ENCODE assay signal across 10 cellular contexts in genomic region chr3:31724681-31725080, GRCh38.
DNase-seq lines count a peak whose midpoint lies in the region; ATAC-seq and TF ChIP-seq lines count a peak whose summit lies in the region.
"Had no signal": no experiment of that assay in that cellular context is flagged by ENCODE, and none has a peak within 500 bp of the region (broad histone marks: within the 10 kb centered on the region; RNA-seq: fewer than 3 reads in every experiment).

No MANE protein-coding gene starts in this region.

- intact Hi-C loops in activated CD4-positive, alpha-beta T cell treated with anti-CD3 and anti-CD28 coated beads for 36 hours (cut with DNase I, micrococcal nuclease), result loop anchor here in 1 of 2 experiments (10.0 kb wide), 1 partner anchor 420 kb away; no protein-coding TSS in a partner anchor

- H3K4me1 Mint-ChIP-seq in activated CD4-positive, alpha-beta T cell treated with anti-CD3 and anti-CD28 coated beads for 36 hours, result no peaks in the 10 kb centered on the region
- no peaks in the 10 kb centered on the region for H3K4me1 Mint-ChIP-seq in activated CD4-positive, alpha-beta T cell treated with anti-CD3 and anti-CD28 coated beads, Interleukin-2, amount 10 ng/mL, durations not matched to agents 7 days and 5 days
- H3K4me1 Mint-ChIP-seq in stimulated activated effector memory CD8-positive, alpha-beta T cell treated with anti-CD3 and anti-CD28 coated beads, Interleukin-12 subunit alpha, Interleukin-12 subunit beta, amount 100 ng/mL, for 72 hours, result no peaks in the 10 kb centered on the region
- H3K4me1 Mint-ChIP-seq: CD4-positive, CD25-positive, alpha-beta regulatory T cell had no signal

- H3K4me3 Mint-ChIP-seq in activated CD4-positive, alpha-beta T cell treated with anti-CD3 and anti-CD28 coated beads for 36 hours, result no peak overlapping the region
- no peak overlapping the region for H3K4me3 Mint-ChIP-seq in activated CD4-positive, alpha-beta T cell treated with anti-CD3 and anti-CD28 coated beads, Interleukin-2, amount 10 ng/mL, durations not matched to agents 7 days and 5 days
- no peak overlapping the region for H3K4me3 Mint-ChIP-seq in stimulated activated effector memory CD8-positive, alpha-beta T cell treated with anti-CD3 and anti-CD28 coated beads, Interleukin-12 subunit alpha, Interleukin-12 subunit beta, amount 100 ng/mL, for 72 hours
- H3K4me3 Mint-ChIP-seq: brain; CD4-positive, CD25-positive, alpha-beta regulatory T cell had no signal

- POLR2A ChIA-PET in activated CD4-positive, alpha-beta T cell treated with anti-CD3 and anti-CD28 coated beads for 36 hours (lab: Charles Lee), result no interaction called here
- POLR2A ChIA-PET in activated CD4-positive, alpha-beta T cell treated with anti-CD3 and anti-CD28 coated beads, Interleukin-2, amount 10 ng/mL, durations not matched to agents 7 days and 5 days (lab: Charles Lee), result no interaction called here

- no peaks in the 10 kb centered on the region for H3K36me3 Mint-ChIP-seq in activated CD4-positive, alpha-beta T cell treated with anti-CD3 and anti-CD28 coated beads for 36 hours (ENCODE audit: low read depth)
- H3K36me3 Mint-ChIP-seq in activated CD4-positive, alpha-beta T cell treated with anti-CD3 and anti-CD28 coated beads, Interleukin-2, amount 10 ng/mL, durations not matched to agents 7 days and 5 days (ENCODE audit: low read depth), result no peaks in the 10 kb centered on the region
- no peaks in the 10 kb centered on the region for H3K36me3 Mint-ChIP-seq in stimulated activated effector memory CD8-positive, alpha-beta T cell treated with anti-CD3 and anti-CD28 coated beads, Interleukin-12 subunit alpha, Interleukin-12 subunit beta, amount 100 ng/mL, for 72 hours
- H3K36me3 Mint-ChIP-seq: brain; CD4-positive, CD25-positive, alpha-beta regulatory T cell had no signal

- CTCF ChIA-PET in activated CD4-positive, alpha-beta T cell treated with anti-CD3 and anti-CD28 coated beads for 36 hours (lab: Charles Lee), result interaction anchor here (0.5 to 1.5 kb wide), 9 partner anchors 11 to 401 kb away, joined by 3 to 8 read pairs (median 3); no protein-coding TSS in a partner anchor
- CTCF ChIA-PET in activated CD4-positive, alpha-beta T cell treated with anti-CD3 and anti-CD28 coated beads, Interleukin-2, amount 10 ng/mL, durations not matched to agents 7 days and 5 days (lab: Charles Lee), result interaction anchor here (0.6 to 1.8 kb wide), 8 partner anchors 11 to 414 kb away, joined by 3 to 5 read pairs (median 4); no protein-coding TSS in a partner anchor

- TF ChIP-seq CTCF in epithelial cell of proximal tubule (conservative IDR thresholded peaks at IDR 0.05; ENCODE audit: low read depth, low read length), result peak; percentile 46

- no peak for DNase-seq in activated CD4-positive, alpha-beta T cell treated with anti-CD3 and anti-CD28 coated beads for 36 hours
- no peak for DNase-seq in activated CD4-positive, alpha-beta T cell treated with anti-CD3 and anti-CD28 coated beads, Interleukin-2, amount 10 ng/mL, durations not matched to agents 7 days and 5 days
- DNase-seq in NCI-H524 treated with DMSO at 0.1 percent for 48 hours (lab: John Stamatoyannopoulos, UW) (peak; percentile 4), epithelial cell of proximal tubule (ENCODE audit: low read depth) (no peak), KG1 (lab: John Stamatoyannopoulos, UW) (no peak), GM03348 (ENCODE audit: low spot score) (no peak), mucosa of gallbladder (ENCODE audit: low spot score) (no peak)
- no peak for DNase-seq in stimulated activated effector memory CD8-positive, alpha-beta T cell treated with anti-CD3 and anti-CD28 coated beads, Interleukin-12 subunit alpha, Interleukin-12 subunit beta, amount 100 ng/mL, for 72 hours (ENCODE audit: low spot score in 2 of 2)

- ATAC-seq in activated CD4-positive, alpha-beta T cell treated with anti-CD3 and anti-CD28 coated beads for 36 hours, result peak; percentile 26
- peak; percentile 58 for ATAC-seq in stimulated activated effector memory CD8-positive, alpha-beta T cell treated with anti-CD3 and anti-CD28 coated beads, Interleukin-12 subunit alpha, Interleukin-12 subunit beta, amount 100 ng/mL, for 72 hours

- no peaks in the 10 kb centered on the region for H3K9me3 Mint-ChIP-seq in activated CD4-positive, alpha-beta T cell treated with anti-CD3 and anti-CD28 coated beads for 36 hours (ENCODE audit: low read depth)
- no peaks in the 10 kb centered on the region for H3K9me3 Mint-ChIP-seq in activated CD4-positive, alpha-beta T cell treated with anti-CD3 and anti-CD28 coated beads, Interleukin-2, amount 10 ng/mL, durations not matched to agents 7 days and 5 days
- no peaks in the 10 kb centered on the region for H3K9me3 Mint-ChIP-seq in stimulated activated effector memory CD8-positive, alpha-beta T cell treated with anti-CD3 and anti-CD28 coated beads, Interleukin-12 subunit alpha, Interleukin-12 subunit beta, amount 100 ng/mL, for 72 hours
- H3K9me3 Mint-ChIP-seq: brain had no signal

- H3K27ac Mint-ChIP-seq in activated CD4-positive, alpha-beta T cell treated with anti-CD3 and anti-CD28 coated beads for 36 hours, result no peak overlapping the region
- H3K27ac Mint-ChIP-seq in activated CD4-positive, alpha-beta T cell treated with anti-CD3 and anti-CD28 coated beads, Interleukin-2, amount 10 ng/mL, durations not matched to agents 7 days and 5 days, result no peak overlapping the region
- H3K27ac Mint-ChIP-seq in stimulated activated effector memory CD8-positive, alpha-beta T cell treated with anti-CD3 and anti-CD28 coated beads, Interleukin-12 subunit alpha, Interleukin-12 subunit beta, amount 100 ng/mL, for 72 hours, result no peak overlapping the region
- H3K27ac Mint-ChIP-seq: CD4-positive, CD25-positive, alpha-beta regulatory T cell had no signal

- H3K27me3 Mint-ChIP-seq in activated CD4-positive, alpha-beta T cell treated with anti-CD3 and anti-CD28 coated beads for 36 hours, result peaks cover 2% of the 10 kb centered on the region
- H3K27me3 Mint-ChIP-seq in activated CD4-positive, alpha-beta T cell treated with anti-CD3 and anti-CD28 coated beads, Interleukin-2, amount 10 ng/mL, durations not matched to agents 7 days and 5 days, result peaks cover 7% of the 10 kb centered on the region

- H3K4me3 ChIP-seq in epithelial cell of proximal tubule (ENCODE audit: low read depth, low read length), result no peak overlapping the region
